ENCODE assay signal across 24 cellular contexts in the genomic region with DNA sequence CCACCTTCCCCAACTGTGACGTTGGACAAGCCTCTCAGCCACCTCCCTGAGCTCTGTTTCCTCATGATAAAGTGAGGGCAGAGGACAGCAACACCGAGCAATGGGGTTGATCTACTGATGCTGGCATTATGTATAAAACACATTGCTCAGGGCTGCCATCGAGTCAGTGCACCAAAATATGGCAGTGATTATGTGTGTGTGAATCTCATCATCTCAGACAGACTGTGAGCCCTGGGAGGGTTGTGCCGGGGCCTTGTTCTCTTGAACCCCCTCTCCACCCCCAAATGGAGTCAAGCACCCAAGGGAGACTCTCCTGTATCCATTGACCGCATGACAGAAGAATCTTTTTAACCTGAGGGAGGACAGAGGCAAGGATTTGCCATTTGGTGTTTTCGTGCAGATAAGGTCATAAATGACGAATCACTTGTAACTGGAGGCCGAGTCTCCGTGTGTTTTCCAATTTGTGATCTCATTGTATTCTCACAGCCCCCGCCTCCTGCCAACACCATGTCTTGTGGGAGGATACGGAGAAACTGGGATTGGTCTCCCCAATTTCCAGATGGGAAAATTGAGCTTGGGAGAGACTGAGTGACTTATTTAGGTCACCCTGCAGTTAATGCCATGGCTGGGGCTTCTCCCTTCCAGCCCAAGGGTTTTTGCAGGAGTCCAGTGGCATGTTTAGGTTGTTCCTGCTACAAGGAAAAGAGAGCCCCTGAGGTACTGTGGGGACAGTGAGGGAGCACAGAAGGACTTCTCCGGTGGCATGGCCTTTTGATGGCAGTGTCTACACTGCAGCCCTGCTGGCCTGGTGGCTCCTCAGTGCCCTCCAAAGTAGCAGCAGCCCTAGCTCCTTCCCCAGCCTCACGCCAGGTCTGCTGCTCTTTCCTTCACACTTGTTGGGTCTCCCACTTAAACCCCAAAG. TPM values are rescaled to one million over a fixed set of nuclear protein-coding genes. Genes with fewer than 3 reads are reported as not detected.
A peak's percentile ranks its signal among the peaks of the same experiment; 100 is the strongest.
DNase-seq lines count a peak whose midpoint lies in the region; ATAC-seq, FAIRE-seq and TF ChIP-seq lines count a peak whose summit lies in the region.
"Had no signal": no experiment of that assay in that cellular context is flagged by ENCODE, and none has a peak within 500 bp of the region (broad histone marks: within the 10 kb centered on the region; RNA-seq: fewer than 3 reads in every experiment).

No MANE protein-coding gene starts in this region.

- H3K9me3 Mint-ChIP-seq in H9, result peaks cover 6 to 7% of the 10 kb centered on the region in 2 experiments; a peak in 3 of 5 replicates
- peaks cover 10% of the 10 kb centered on the region for H3K9me3 Mint-ChIP-seq in astrocyte (ENCODE audit: unreplicated experiment)
- H3K9me3 Mint-ChIP-seq: activated naive CD4-positive, alpha-beta T cell treated with anti-CD3 and anti-CD28 coated beads, Interleukin-2, amount 50 U/mL, for 72 hours; activated T-helper 1 cell treated with anti-CD3 and anti-CD28 coated beads, Interleukin-12 subunit alpha, Interleukin-12 subunit beta, Interleukin-2, Interleukin-4 antibody, amounts not matched to agents 30 ng/mL and 10 ng/mL and 1 ng/mL, durations not matched to agents 14 hours and 24 hours and 36 hours; CD4-positive, alpha-beta T cell; natural killer cell had no signal

- H3K36me3 ChIP-seq in astrocyte (ENCODE audit: insufficient read depth, low read length) (no peaks in the 10 kb centered on the region), heart right ventricle (no peaks in the 10 kb centered on the region), HepG2 (replicated peaks in 1 of 2; ENCODE audit: control insufficient read depth in 1 of 2, insufficient read depth in 2 of 2, low read length in 2 of 2) (no peaks in the 10 kb centered on the region)
- H3K36me3 ChIP-seq: ascending aorta, gastroesophageal sphincter had no signal

- no peaks in the 10 kb centered on the region for H3K79me1 ChIP-seq in H9 (ENCODE audit: insufficient read depth, low read depth, low read length, poor library complexity, severe bottlenecking)

- no peak overlapping the region for H2BK5ac ChIP-seq in H9 (ENCODE audit: insufficient read length, low read length)

- POLR2A ChIA-PET in HepG2 (lab: Yijun Ruan, JAX), result no interaction called here

- H3K4me2 ChIP-seq in H9 (ENCODE audit: insufficient read depth, insufficient read length, low read length) (no peak overlapping the region), astrocyte (ENCODE audit: low read length) (no peak overlapping the region), HepG2 (ENCODE audit: low read depth, low read length) (no peak overlapping the region)

- H3K9ac ChIP-seq in H9 (ENCODE audit: extremely low read depth, insufficient read length, low read length) (no peak overlapping the region), astrocyte (ENCODE audit: low read length) (no peak overlapping the region), HepG2 (ENCODE audit: insufficient read depth, low read depth, low read length) (no peak overlapping the region)
- H3K9ac ChIP-seq: parathyroid adenoma had no signal

- no peak for TF ChIP-seq CTCF in H9 (conservative IDR thresholded peaks at IDR 0.05)
- no peak for TF ChIP-seq CTCF in astrocyte (IDR thresholded peaks at IDR 0.05; ENCODE audit: insufficient read depth, low read depth, low read length)
- no peak for TF ChIP-seq CTCF in heart right ventricle (IDR thresholded peaks at IDR 0.05)
- TF ChIP-seq CTCF in HepG2 (CRISPR knock-in tag; IDR thresholded peaks at IDR 0.05), result no peak

- H3K14ac ChIP-seq in H9 (ENCODE audit: insufficient read depth, low read length), result no peak overlapping the region

- H3K9me3 ChIP-seq in H9 (ENCODE audit: control insufficient read depth, low read depth, low read length) (no peaks in the 10 kb centered on the region), astrocyte (ENCODE audit: insufficient read depth, low read depth, low read length) (no peaks in the 10 kb centered on the region), heart right ventricle (peaks cover 0 to 4% (median 0%) of the 10 kb centered on the region in 11 donors), HepG2 (ENCODE audit: low read length) (no peaks in the 10 kb centered on the region)
- H3K9me3 ChIP-seq: ascending aorta, gastroesophageal sphincter had no signal

- H3K27ac ChIP-seq in H9 (ENCODE audit: insufficient read length, low read depth, low read length) (no peak overlapping the region), astrocyte (ENCODE audit: low read depth, low read length) (no peak overlapping the region), heart right ventricle (peak overlapping the region in 8 of 10 donors; percentile 3 to 76 (median 53)), HepG2 (ENCODE audit: extremely low read length, insufficient read depth, low read length) (no peak overlapping the region)
- H3K27ac ChIP-seq: ascending aorta, parathyroid adenoma had no signal

- H3K4me3 Mint-ChIP-seq in H9 (no peak overlapping the region), astrocyte (ENCODE audit: unreplicated experiment) (no peak overlapping the region)
- H3K4me3 Mint-ChIP-seq: activated T-helper 1 cell treated with anti-CD3 and anti-CD28 coated beads, Interleukin-12 subunit alpha, Interleukin-12 subunit beta, Interleukin-2, Interleukin-4 antibody, amounts not matched to agents 30 ng/mL and 10 ng/mL and 1 ng/mL, durations not matched to agents 14 hours and 24 hours and 36 hours; CD4-positive, alpha-beta T cell; natural killer cell had no signal

- FAIRE-seq in astrocyte (lab: Jason Lieb, UNC) (no peak), HepG2 (lab: Jason Lieb, UNC) (no peak)
- FAIRE-seq: GM18507 had no signal

- no peak overlapping the region for H4K91ac ChIP-seq in H9 (ENCODE audit: insufficient read length, low read depth, low read length)

- no peak for TF ChIP-seq RAD21 in HepG2 (CRISPR knock-in tag; IDR thresholded peaks at IDR 0.05)

- no peak overlapping the region for H4K8ac ChIP-seq in H9 (replicated peaks; ENCODE audit: insufficient read length, low read depth, low read length)

- no peak for TF ChIP-seq POLR2A in HepG2 (IDR thresholded peaks at IDR 0.05; ENCODE audit: insufficient read depth in 1 of 2, low read depth in 2 of 2, low read length in 2 of 2)

- no TSS peak for BruUV-seq in HepG2 (replicated peaks; lab: Mats Ljungman, UMichigan)

- H3K4me1 Mint-ChIP-seq in H9, result peaks cover 1 to 7% of the 10 kb centered on the region in 2 experiments
- peaks cover under 1% of the 10 kb centered on the region for H3K4me1 Mint-ChIP-seq in astrocyte (ENCODE audit: low read depth, unreplicated experiment)
- H3K4me1 Mint-ChIP-seq: natural killer cell had no signal

- no peak overlapping the region for H2BK12ac ChIP-seq in H9 (ENCODE audit: insufficient read length, low read depth, low read length)

- intact Hi-C loops in heart right ventricle (cut with DNase I), result no loop called here
- intact Hi-C loops in sciatic nerve (cut with DNase I), result no loop called here
- intact Hi-C loops in HepG2 (cut with micrococcal nuclease; ENCODE audit: unreplicated experiment), result no loop called here

- no peak overlapping the region for H2BK120ac ChIP-seq in H9 (ENCODE audit: low read depth, low read length, poor library complexity, severe bottlenecking)

- CTCF ChIA-PET in HepG2 (lab: Yijun Ruan, JAX; ENCODE audit: low intra/inter-chr PET ratio, low total read pairs), result no interaction called here

- WGBS in H9 (ENCODE audit: extremely low coverage, insufficient read length, low lambda C conversion rate), result no CpG with 5 or more reads among the region's 13 CpGs
- 72 to 80% methylated on average over 13 of the region's 13 CpGs for WGBS in heart right ventricle, 2 donors
- WGBS in HepG2 (ENCODE audit: low lambda C conversion rate), result 45% methylated on average over 12 of the region's 13 CpGs

- no peak overlapping the region for H3T11ph ChIP-seq in H9 (ENCODE audit: low read length)

- H2AFZ ChIP-seq in H9 (ENCODE audit: low read length), result no peak overlapping the region
- no peak overlapping the region for H2AFZ ChIP-seq in astrocyte (ENCODE audit: low read depth, low read length)
- no peak overlapping the region for H2AFZ ChIP-seq in HepG2 (ENCODE audit: low read length)
- H2AFZ ChIP-seq: parathyroid adenoma had no signal

- no peak for TF ChIP-seq EP300 in HepG2 (IDR thresholded peaks at IDR 0.05; ENCODE audit: low read depth in 2 of 2, low read length in 2 of 2)
- no peak for TF ChIP-seq EP300 in HepG2 (CRISPR knock-in tag; IDR thresholded peaks at IDR 0.05; ENCODE audit: borderline replicate concordance)

- no peak overlapping the region for H3K4ac ChIP-seq in H9 (ENCODE audit: low read depth, low read length)

- no peaks in the 10 kb centered on the region for H3K27me3 ChIP-seq in H9 (ENCODE audit: insufficient read depth, low read length)
- H3K27me3 ChIP-seq in astrocyte (ENCODE audit: insufficient read depth, low read length), result no peaks in the 10 kb centered on the region
- H3K27me3 ChIP-seq in heart right ventricle, result peaks cover 0 to 15% (median 2%) of the 10 kb centered on the region in 7 donors
- peaks cover 0 to 1% of the 10 kb centered on the region in 2 experiments; a peak in 2 of 5 replicates for H3K27me3 ChIP-seq in HepG2 (ENCODE audit: control insufficient read depth in 1 of 2, insufficient read depth in 2 of 2, low read length in 2 of 2)
- H3K27me3 ChIP-seq: ascending aorta, gastroesophageal sphincter had no signal

- no peak overlapping the region for H2BK15ac ChIP-seq in H9 (ENCODE audit: low read depth, low read length)

- H3K4me1 ChIP-seq in H9 (ENCODE audit: insufficient read depth, low read length), result no peaks in the 10 kb centered on the region
- peaks cover 5% of the 10 kb centered on the region for H3K4me1 ChIP-seq in astrocyte (ENCODE audit: insufficient read depth, low read length)
- H3K4me1 ChIP-seq in heart right ventricle, result peaks cover 0 to 28% (median 17%) of the 10 kb centered on the region in 9 donors
- no peaks in the 10 kb centered on the region for H3K4me1 ChIP-seq in HepG2 (ENCODE audit: insufficient read depth, low read length)
- H3K4me1 ChIP-seq: parathyroid adenoma had no signal

- H4K20me1 ChIP-seq in H9 (ENCODE audit: control insufficient read depth, insufficient read depth, insufficient read length), result no peaks in the 10 kb centered on the region
- no peaks in the 10 kb centered on the region for H4K20me1 ChIP-seq in astrocyte (ENCODE audit: insufficient read depth, low read length)
- no peaks in the 10 kb centered on the region for H4K20me1 ChIP-seq in HepG2 (ENCODE audit: insufficient read depth, low read length)

- H2BK20ac ChIP-seq in H9 (ENCODE audit: low read depth, low read length, poor library complexity, severe bottlenecking), result no peak overlapping the region

- H3K36me3 Mint-ChIP-seq in H9 (ENCODE audit: insufficient read depth in 1 of 3, low read depth in 3 of 3) (peaks cover 0 to 5% (median 4%) of the 10 kb centered on the region in 3 experiments; a peak in 5 of 7 replicates), astrocyte (ENCODE audit: low read depth, unreplicated experiment) (peaks cover under 1% of the 10 kb centered on the region)
- H3K36me3 Mint-ChIP-seq: activated naive CD4-positive, alpha-beta T cell treated with anti-CD3 and anti-CD28 coated beads, Interleukin-2, amount 50 U/mL, for 72 hours; natural killer cell had no signal

- peak; percentile 14 for DNase-seq in H9
- DNase-seq in astrocyte (ENCODE audit: low read depth), result peak; percentile 30
- DNase-seq in heart right ventricle, result peak in 1 of 2 donors; percentile 26
- peak; percentile 45 for DNase-seq in sciatic nerve (ENCODE audit: low spot score)
- no peak for DNase-seq in HepG2 (ENCODE audit: low spot score)
- no peak for DNase-seq in Kasumi-1 (lab: John Stamatoyannopoulos, UW)
- no peak for DNase-seq in GM19238 (ENCODE audit: insufficient read length, low spot score)
- DNase-seq: activated CD4-positive, alpha-beta T cell treated with anti-CD3 and anti-CD28 coated beads for 1 hour; CD4-positive, alpha-beta T cell; cerebellar nuclear complex; DMS153; midbrain; natural killer cell; NCI-H1105; NCI-H2081; OCI-M1 had no signal

- H3K4me3 ChIP-seq in astrocyte (ENCODE audit: insufficient read depth, low read depth, low read length) (no peak overlapping the region), heart right ventricle (no peak overlapping the region), HepG2 (replicated peaks in 1 of 3; ENCODE audit: insufficient read depth in 1 of 3, low read depth in 2 of 3, low read length in 3 of 3) (no peak overlapping the region)
- H3K4me3 ChIP-seq: ascending aorta, gastroesophageal sphincter had no signal

- H3K23ac ChIP-seq in H9 (ENCODE audit: insufficient read length, low read depth, low read length), result no peak overlapping the region

- H3K27ac Mint-ChIP-seq in H9 (no peak overlapping the region), astrocyte (ENCODE audit: unreplicated experiment) (no peak overlapping the region)
- H3K27ac Mint-ChIP-seq: activated T-helper 1 cell treated with anti-CD3 and anti-CD28 coated beads, Interleukin-12 subunit alpha, Interleukin-12 subunit beta, Interleukin-2, Interleukin-4 antibody, amounts not matched to agents 30 ng/mL and 10 ng/mL and 1 ng/mL, durations not matched to agents 14 hours and 24 hours and 36 hours; CD4-positive, alpha-beta T cell; natural killer cell had no signal

- no peak overlapping the region for H3K56ac ChIP-seq in H9 (ENCODE audit: insufficient read length, low read depth, low read length)

- H3K27me3 Mint-ChIP-seq in H9 (ENCODE audit: low read depth) (peaks cover 9% of the 10 kb centered on the region), astrocyte (ENCODE audit: low read depth, unreplicated experiment) (peaks cover 24% of the 10 kb centered on the region)

- no peak overlapping the region for H2AK5ac ChIP-seq in H9 (ENCODE audit: insufficient read length, low read length)

- H3K79me2 ChIP-seq in H9 (ENCODE audit: insufficient read depth, low read length) (no peaks in the 10 kb centered on the region), astrocyte (ENCODE audit: insufficient read depth, low read length) (no peaks in the 10 kb centered on the region), HepG2 (ENCODE audit: insufficient read depth, low read length) (no peaks in the 10 kb centered on the region)
- H3K79me2 ChIP-seq: parathyroid adenoma had no signal

- H3K23me2 ChIP-seq in H9 (ENCODE audit: insufficient read length, low read depth, low read length, poor library complexity, severe bottlenecking), result no peaks in the 10 kb centered on the region

- in situ Hi-C loops in HepG2 (cut with HindIII; ENCODE audit: extremely low pct_ligation_motif_present, low pct_unique_long_range_greater_than_20kb), result no loop called here

- no peak overlapping the region for H3K18ac ChIP-seq in H9 (ENCODE audit: insufficient read length, low read depth, low read length)

- ATAC-seq in heart right ventricle (peak in 4 of 8 donors; percentile 23 to 40 (median 37)), sciatic nerve (no peak), HepG2 (no peak)
- ATAC-seq: activated naive CD4-positive, alpha-beta T cell treated with anti-CD3 and anti-CD28 coated beads, Interleukin-2, amount 50 U/mL, for 72 hours; gastroesophageal sphincter; natural killer cell had no signal

- H4K5ac ChIP-seq in H9 (ENCODE audit: insufficient read length, low read depth, low read length), result no peak overlapping the region

RNA-seq across cellular contexts. Expression of a gene that starts 52.4 kb away (rescaled TPM):
- total RNA-seq in H9 (2021) (0.33 and 0.39 TPM in 2 replicates), astrocyte (not detected in 2 replicates), heart right ventricle (10 to 100 TPM in 3 of 10 donors, 1 to 10 TPM in 6, under 1 TPM in 1; 1.00 to 19.7 (median 6.7) TPM), sciatic nerve (0.89 TPM), HepG2 (2016; rRNA removed; fragmentation: Illumina TruSeq; extraction: Trizol) (not detected in 2 replicates)
- polyA plus RNA-seq in heart right ventricle (1 to 10 TPM; 4.0 to 8.4 TPM), HepG2 (2011; rRNA removed) (0.04 TPM in 1 of 2 replicates, not detected in the other)
- total RNA-seq in HepG2 (2016; cell fraction: cytosol; rRNA removed; fragmentation: Illumina TruSeq; extraction: Trizol; ENCODE audit: low read depth), result not detected in 2 replicates
- total RNA-seq in HepG2 (2016; cell fraction: insoluble cytoplasmic fraction; rRNA removed; fragmentation: Illumina TruSeq; extraction: Trizol), result not detected in 2 replicates
- total RNA-seq in HepG2 (2016; cell fraction: membrane; rRNA removed; fragmentation: Illumina TruSeq; extraction: Trizol), result not detected in 2 replicates
- total RNA-seq in HepG2 (2016; cell fraction: nucleus; rRNA removed; fragmentation: Illumina TruSeq; extraction: Trizol), result not detected in 2 replicates
- polyA plus RNA-seq in HepG2 (2011; cell fraction: cytosol; rRNA removed), result 0.07 TPM in 1 of 2 replicates, not detected in the other
- 0.16 and 0.34 TPM in 2 replicates for polyA plus RNA-seq in HepG2 (2011; cell fraction: nucleus; rRNA removed)
- polyA plus RNA-seq in HepG2 (2012), result 0.17 and 1.2 TPM in 2 replicates
- polyA plus RNA-seq in HepG2 (2016; cell fraction: cytosol; fragmentation: Illumina TruSeq; extraction: Trizol; ENCODE audit: low read depth), result 0.20 and 0.28 TPM in 2 replicates
- polyA plus RNA-seq in HepG2 (2016; cell fraction: insoluble cytoplasmic fraction; fragmentation: Illumina TruSeq; extraction: Trizol; ENCODE audit: low read depth), result 0.41 TPM in 1 of 2 replicates, not detected in the other
- 0.17 TPM in 1 of 2 replicates, not detected in the other for polyA plus RNA-seq in HepG2 (2016; cell fraction: membrane; fragmentation: Illumina TruSeq; extraction: Trizol; ENCODE audit: low read depth)
- polyA plus RNA-seq in HepG2 (2016; cell fraction: nucleus; fragmentation: Illumina TruSeq; extraction: Trizol; ENCODE audit: insufficient read depth, low read depth), result 0.27 and 0.37 TPM in 2 replicates
- polyA minus RNA-seq in HepG2 (2011; rRNA and poly(A)+ RNA removed; ENCODE audit: low replicate concordance), result 0.20 and 1.1 TPM in 2 replicates
- polyA minus RNA-seq in HepG2 (2011; cell fraction: cytosol; rRNA and poly(A)+ RNA removed), result not detected in 2 replicates
- polyA minus RNA-seq in HepG2 (2011; cell fraction: nucleus; rRNA and poly(A)+ RNA removed), result not detected in 2 replicates
- total RNA-seq: activated naive CD4-positive, alpha-beta T cell treated with anti-CD3 and anti-CD28 coated beads, Interleukin-2, amount 50 U/mL, for 72 hours; activated T-helper 1 cell treated with anti-CD3 and anti-CD28 coated beads, Interleukin-12 subunit alpha, Interleukin-12 subunit beta, Interleukin-2, Interleukin-4 antibody, amounts not matched to agents 30 ng/mL and 10 ng/mL and 1 ng/mL, durations not matched to agents 14 hours and 24 hours and 36 hours; ascending aorta; CD4-positive, alpha-beta T cell; epithelial cell of proximal tubule; G401; natural killer cell had no signal

Comparison
In these comparisons a context has a peak if more than half of its experiments do, and no peak if none do; other contexts are left out.
1. DNase-seq: peak in H9 (single experiment), astrocyte (single experiment) and sciatic nerve (single experiment); none in HepG2 (single experiment), Kasumi-1 (0 of 2) and GM19238 (single experiment).
2. H3K27ac ChIP-seq: peak in heart right ventricle (8 of 10); none in H9 (single experiment), astrocyte (single experiment) and HepG2 (single experiment).